ENCODE assay signal across 10 cellular contexts in genomic region chr11:15969701-15970329, GRCh38.
DNase-seq lines count a peak whose midpoint lies in the region; ATAC-seq, FAIRE-seq and TF ChIP-seq lines count a peak whose summit lies in the region.
"Had no signal": no experiment of that assay in that cellular context is flagged by ENCODE, and none has a peak within 500 bp of the region (broad histone marks: within the 10 kb centered on the region; RNA-seq: fewer than 3 reads in every experiment).

No MANE protein-coding gene starts in this region.

- H3K9me3 ChIP-seq in PC-9 (ENCODE audit: insufficient read depth, low read depth): no peaks in the 10 kb centered on the region; the same call in 1 of the 2 replicates
- no peaks in the 10 kb centered on the region for H3K9me3 ChIP-seq in heart left ventricle
- no peaks in the 10 kb centered on the region for H3K9me3 ChIP-seq in uterus

- no peaks in the 10 kb centered on the region for H3K79me2 ChIP-seq in PC-9 (ENCODE audit: low read depth)

- FAIRE-seq in GM12892 (lab: Jason Lieb, UNC): no peak
- FAIRE-seq: A204.1 had no signal

- no peaks in the 10 kb centered on the region for H3K9me2 ChIP-seq in PC-9 (ENCODE audit: insufficient read depth)

- POLR2A ChIA-PET in PC-9 (lab: Charles Lee; ENCODE audit: unreplicated experiment): no interaction called here

- no peak overlapping the region; the same call in 1 of the 2 replicates for H3K4me3 ChIP-seq in PC-9
- H3K4me3 ChIP-seq in heart left ventricle: peak overlapping the region in 7 of 12 donors; percentile 2 to 35 (median 16)
- no peak overlapping the region for H3K4me3 ChIP-seq in uterus

- peak overlapping the region; percentile 64 for H3K4me2 ChIP-seq in PC-9

- peak in 3 of 4 donors; percentile 36 to 66 (median 47) for ATAC-seq in heart left ventricle

- BruUV-seq in PC-9 (replicated peaks; lab: Mats Ljungman, UMichigan): no TSS peak

- H3K27me3 ChIP-seq in PC-9 (ENCODE audit: insufficient read depth, low read depth) (no peaks in the 10 kb centered on the region), heart left ventricle (no peaks in the 10 kb centered on the region), uterus (no peaks in the 10 kb centered on the region)

- intact Hi-C loops in PC-9 (cut with micrococcal nuclease; ENCODE audit: unreplicated experiment): loop anchor here (2.0 to 10.0 kb wide), 4 partner anchors 32 to 637 kb away; no protein-coding TSS in a partner anchor
- intact Hi-C loops in heart left ventricle (cut with DNase I): loop anchor here in 6 of 10 donors (5.0 to 10.0 kb wide), 5 partner anchors 145 to 645 kb away; no protein-coding TSS in a partner anchor
- intact Hi-C loops in uterus (cut with DNase I; ENCODE audit: low total_unique reads): no loop called here

- H3K27ac ChIP-seq in PC-9 (peak overlapping the region; percentile 63), heart left ventricle (peak overlapping the region; percentile 78 to 92 (median 86)), uterus (peak overlapping the region; percentile 47 to 52)

- TF ChIP-seq CTCF in PC-9 (conservative IDR thresholded peaks at IDR 0.05) (no peak), heart left ventricle (IDR thresholded peaks at IDR 0.05) (no peak), uterus (IDR thresholded peaks at IDR 0.05) (no peak)

- peaks cover 56% of the 10 kb centered on the region for H3K4me1 ChIP-seq in PC-9 (replicated peaks; ENCODE audit: insufficient read depth)
- peaks cover 5 to 60% (median 35%) of the 10 kb centered on the region in 12 donors for H3K4me1 ChIP-seq in heart left ventricle
- no peaks in the 10 kb centered on the region for H3K4me1 ChIP-seq in uterus

- H4K20me1 ChIP-seq in PC-9 (ENCODE audit: insufficient read depth): no peaks in the 10 kb centered on the region

- peak overlapping the region; percentile 76 for H2AFZ ChIP-seq in PC-9

- no peaks in the 10 kb centered on the region; the same call in 1 of the 2 replicates for H3F3A ChIP-seq in PC-9 (ENCODE audit: insufficient read depth, low read depth)

- DNase-seq in NCI-H1105 treated with DMSO at 0.1 percent for 48 hours (lab: John Stamatoyannopoulos, UW): peak; percentile 53
- no peak for DNase-seq in NCI-H1105 (lab: John Stamatoyannopoulos, UW)
- no peak for DNase-seq in PC-9
- DNase-seq in heart left ventricle: no peak
- no peak for DNase-seq in uterus
- no peak for DNase-seq in middle frontal gyrus (ENCODE audit: extremely low spot score, low spot score)
- DNase-seq in GM12892 (ENCODE audit: insufficient read length): no peak
- no peak for DNase-seq in activated T-cell treated with anti-CD3 and anti-CD28 coated beads for 4 hours
- DNase-seq: effector CD8-positive, alpha-beta T cell had no signal

- CTCF ChIA-PET in PC-9 (lab: Charles Lee): no interaction called here

- TF ChIP-seq POLR2A in heart left ventricle (IDR thresholded peaks at IDR 0.05) (no peak), uterus (IDR thresholded peaks at IDR 0.05) (no peak), GM12892 (IDR thresholded peaks at IDR 0.05; ENCODE audit: low read depth, low read length) (no peak)

- WGBS in heart left ventricle, 4 donors: 69 to 79% (median 75%) methylated on average over 6 of the region's 6 CpGs

- H3K36me3 ChIP-seq in PC-9 (ENCODE audit: low read depth) (no peaks in the 10 kb centered on the region), heart left ventricle (no peaks in the 10 kb centered on the region), uterus (no peaks in the 10 kb centered on the region)

Comparison
In these comparisons a context has a peak if more than half of its experiments do, and no peak if none do; other contexts are left out.
1. H3K4me3 ChIP-seq: peak in heart left ventricle (7 of 12); none in PC-9 (single experiment) and uterus (0 of 2).
2. Peak in every context shown above with its lines, with median percentiles within 50 percentile points of each other: H3K27ac ChIP-seq.